Comparison of ENCODE assay signal across 8 cellular contexts in genomic region chr19:35937345-35938281, GRCh38. TPM values are rescaled to one million over a fixed set of nuclear protein-coding genes. Genes with fewer than 3 reads are reported as not detected.
DNase-seq lines count a peak whose midpoint lies in the region; ATAC-seq and TF ChIP-seq lines count a peak whose summit lies in the region.

No MANE protein-coding gene starts in this region.

- no peak for TF ChIP-seq CTCF in cardiac muscle cell (IDR thresholded peaks at IDR 0.05; ENCODE audit: low read depth, low read length)
- TF ChIP-seq CTCF in brain (conservative IDR thresholded peaks at IDR 0.05), result no peak
- TF ChIP-seq CTCF in mesothelial cell of epicardium (IDR thresholded peaks at IDR 0.05; ENCODE audit: unreplicated experiment), result no peak
- TF ChIP-seq CTCF in uterus (IDR thresholded peaks at IDR 0.05), result no peak

- peak overlapping the region; percentile 93 for H3K4me3 ChIP-seq in cardiac muscle cell
- H3K4me3 ChIP-seq in uterus, result peak overlapping the region; percentile 31 to 69

- no peak for TF ChIP-seq POLR2A in uterus (IDR thresholded peaks at IDR 0.05)

- no peak for DNase-seq in cardiac muscle cell (ENCODE audit: low read depth in 1 of 2, low spot score in 1 of 2)
- DNase-seq in Right ventricle myocardium superior, result no peak
- DNase-seq in mesothelial cell of epicardium (ENCODE audit: low spot score in 2 of 2, unreplicated experiment in 2 of 2), result no peak
- no peak for DNase-seq in uterus
- DNase-seq in GM03348 (ENCODE audit: low spot score), result no peak
- no peak for DNase-seq in KG1 (lab: John Stamatoyannopoulos, UW)
- no peak for DNase-seq in DMS79 (lab: John Stamatoyannopoulos, UW)

- H3K9me3 Mint-ChIP-seq in brain (no peaks in the 10 kb centered on the region), mesothelial cell of epicardium (no peaks in the 10 kb centered on the region)

- intact Hi-C loops in Right ventricle myocardium superior (cut with DNase I), result loop anchor here (10.0 kb wide), 1 partner anchor 223 kb away; the partner anchor contains the start of gene KMT2B
- intact Hi-C loops in uterus (cut with DNase I; ENCODE audit: low total_unique reads), result loop anchor here (10.0 kb wide), 2 partner anchors 53 to 153 kb away; no protein-coding TSS in a partner anchor

- H3K27ac ChIP-seq in cardiac muscle cell (no peak overlapping the region), uterus (peak overlapping the region; percentile 84 to 90)

- no peaks in the 10 kb centered on the region for H3K27me3 ChIP-seq in cardiac muscle cell
- no peaks in the 10 kb centered on the region for H3K27me3 ChIP-seq in uterus

- no peaks in the 10 kb centered on the region for H3K36me3 ChIP-seq in cardiac muscle cell
- H3K36me3 ChIP-seq in uterus, result no peaks in the 10 kb centered on the region

- H3K4me1 ChIP-seq in cardiac muscle cell (ENCODE audit: low read depth) (peaks cover 6% of the 10 kb centered on the region), uterus (peaks cover 0 to 5% of the 10 kb centered on the region in 2 donors)

- H3K4me1 Mint-ChIP-seq in brain (peaks cover 40% of the 10 kb centered on the region), mesothelial cell of epicardium (peaks cover 28% of the 10 kb centered on the region)

- ATAC-seq in Right ventricle myocardium superior (ENCODE audit: poor library complexity), result no peak

- no peaks in the 10 kb centered on the region for H3K9me3 ChIP-seq in cardiac muscle cell (ENCODE audit: low read depth)
- no peaks in the 10 kb centered on the region for H3K9me3 ChIP-seq in uterus

- H3K36me3 Mint-ChIP-seq in brain (peaks cover 32% of the 10 kb centered on the region), mesothelial cell of epicardium (peaks cover 9% of the 10 kb centered on the region)

- H3K27me3 Mint-ChIP-seq in brain (peaks cover 7% of the 10 kb centered on the region), mesothelial cell of epicardium (ENCODE audit: low read depth) (no peaks in the 10 kb centered on the region)

- peak overlapping the region; percentile 86 to 91 (median 88) for H3K4me3 Mint-ChIP-seq in brain
- H3K4me3 Mint-ChIP-seq in mesothelial cell of epicardium, result peak overlapping the region; percentile 68

- H3K27ac Mint-ChIP-seq in brain, result peak overlapping the region; percentile 78 to 93 (median 85)
- H3K27ac Mint-ChIP-seq in mesothelial cell of epicardium, result peak overlapping the region; percentile 54

RNA-seq across cellular contexts. Expression of gene LRFN3, which starts 1.4 kb away (rescaled TPM):
- total RNA-seq in cardiac muscle cell (13.4 and 14.3 TPM in 2 replicates), Right ventricle myocardium superior (6.1 TPM), mesothelial cell of epicardium (25.7 to 28.5 TPM (median 27.5 TPM) in 3 replicates), uterus (10 to 100 TPM in 2 of 4 donors, 1 to 10 TPM in 2; 3.1 to 22.4 (median 9.6) TPM)
- polyA plus RNA-seq in cardiac muscle cell (10.3 and 16.0 TPM in 2 replicates), brain (ENCODE audit: insufficient read depth, low read depth, low replicate concordance) (18.4 TPM)

RNA-seq across cellular contexts. Expression of gene TYROBP, which starts 29.5 kb away (rescaled TPM):
- total RNA-seq in cardiac muscle cell (2.9 TPM in 1 of 2 replicates, not detected in the other), Right ventricle myocardium superior (28.3 TPM), mesothelial cell of epicardium (not detected in 3 replicates), uterus (10 to 100 TPM in 3 of 4 donors, 1 to 10 TPM in 1; 1.3 to 25.0 (median 14.9) TPM)
- polyA plus RNA-seq in cardiac muscle cell (0.79 TPM in 1 of 2 replicates, not detected in the other), brain (ENCODE audit: insufficient read depth, low read depth, low replicate concordance) (45.3 TPM)

RNA-seq across cellular contexts. Expression of gene HCST, which starts 35.3 kb away (rescaled TPM):
- total RNA-seq in cardiac muscle cell, result 2.5 TPM in 1 of 2 replicates, not detected in the other
- 2.1 and 2.4 TPM in 2 replicates for polyA plus RNA-seq in cardiac muscle cell
- total RNA-seq in Right ventricle myocardium superior, result 4.1 TPM
- 13.3 TPM for polyA plus RNA-seq in brain (ENCODE audit: insufficient read depth, low read depth, low replicate concordance)
- 0.62 to 1.4 TPM (median 0.92 TPM) in 3 replicates for total RNA-seq in mesothelial cell of epicardium
- 10 to 100 TPM in 1 of 4 donors, 1 to 10 TPM in 2, not detected in 1; 1.6 to 47.1 (median 4.5) TPM for total RNA-seq in uterus

RNA-seq across cellular contexts. Expression of gene NFKBID, which starts 37.3 kb away (rescaled TPM):
- total RNA-seq in cardiac muscle cell, result 3.7 and 5.1 TPM in 2 replicates
- polyA plus RNA-seq in cardiac muscle cell, result 6.4 and 8.5 TPM in 2 replicates
- 2.6 TPM for total RNA-seq in Right ventricle myocardium superior
- 1.1 TPM for polyA plus RNA-seq in brain (ENCODE audit: insufficient read depth, low read depth, low replicate concordance)
- total RNA-seq in mesothelial cell of epicardium, result 16.3 to 18.9 TPM (median 17.1 TPM) in 3 replicates
- total RNA-seq in uterus, result 10 to 100 TPM in 2 of 4 donors, 1 to 10 TPM in 2; 4.4 to 18.2 (median 9.5) TPM

RNA-seq across cellular contexts. Expression of gene SDHAF1, which starts 57.4 kb away (rescaled TPM):
- total RNA-seq in cardiac muscle cell (49.6 and 58.0 TPM in 2 replicates), Right ventricle myocardium superior (10.2 TPM), mesothelial cell of epicardium (10.6 to 12.4 TPM (median 12.0 TPM) in 3 replicates), uterus (10 to 100 TPM; 23.8 to 80.0 (median 43.1) TPM)
- polyA plus RNA-seq in cardiac muscle cell (31.9 and 36.2 TPM in 2 replicates), brain (ENCODE audit: insufficient read depth, low read depth, low replicate concordance) (27.7 TPM)
